8 cellular contexts compared by ENCODE assay signal in genomic region chr16:28492511-28492910, GRCh38. TPM values are rescaled to one million over a fixed set of nuclear protein-coding genes. Genes with fewer than 3 reads are reported as not detected.
DNase-seq lines count a peak whose midpoint lies in the region; ATAC-seq and TF ChIP-seq lines count a peak whose summit lies in the region.
"Had no signal": no experiment of that assay in that cellular context is flagged by ENCODE, and none has a peak within 500 bp of the region (broad histone marks: within the 10 kb centered on the region; RNA-seq: fewer than 3 reads in every experiment).

No MANE protein-coding gene starts in this region.

- H3K27me3 ChIP-seq in IMR-90 (ENCODE audit: control insufficient read depth, insufficient read depth, low read length): peaks cover 3% of the 10 kb centered on the region; the same call in 1 of the 2 replicates

- no peak for DNase-seq in IMR-90
- no peak for DNase-seq in immature natural killer cell
- no peak for DNase-seq in stimulated activated naive B cell treated with anti-CD40 and anti-IgM and Interleukin-4, amounts not matched to agents 10 μg/mL and 1 μg/mL and 100 μg/mL, for 72 hours
- no peak for DNase-seq in iPS-NIHi7 (ENCODE audit: extremely low spot score)

- H2AK5ac ChIP-seq in IMR-90 (ENCODE audit: low read depth, low read length): peak overlapping the region; percentile 43; the same call in 1 of the 2 replicates

- H3K9me3 Mint-ChIP-seq in activated T-helper 17 cell treated with anti-CD3 and anti-CD28 coated beads, Interleukin-2, amount 50 U/mL, for 72 hours: no peaks in the 10 kb centered on the region
- no peaks in the 10 kb centered on the region for H3K9me3 Mint-ChIP-seq in immature natural killer cell
- H3K9me3 Mint-ChIP-seq in stimulated activated naive B cell treated with anti-CD40 and anti-IgM and Interleukin-4, amounts not matched to agents 10 μg/mL and 1 μg/mL and 100 μg/mL, for 72 hours: no peaks in the 10 kb centered on the region

- H3K27ac Mint-ChIP-seq in activated T-helper 17 cell treated with anti-CD3 and anti-CD28 coated beads, Interleukin-2, amount 50 U/mL, for 72 hours: peak overlapping the region; percentile 99
- H3K27ac Mint-ChIP-seq in immature natural killer cell: peak overlapping the region; percentile 98 to 100 (median 100)
- H3K27ac Mint-ChIP-seq in stimulated activated naive B cell treated with anti-CD40 and anti-IgM and Interleukin-4, amounts not matched to agents 10 μg/mL and 1 μg/mL and 100 μg/mL, for 72 hours: peak overlapping the region; percentile 99

- no CpG with 5 or more reads among the region's 4 CpGs for WGBS in IMR-90 (ENCODE audit: extremely low coverage in 2 of 2, insufficient read length in 1 of 2), 2 experiments

- dilution Hi-C loops in IMR-90 (cut with HindIII; ENCODE audit: low sequenced_read_pairs, unreplicated experiment): no loop called here

- BruUV-seq in IMR-90 (replicated peaks; lab: Mats Ljungman, UMichigan): no TSS peak

- H4K91ac ChIP-seq in IMR-90 (ENCODE audit: insufficient read depth, low read depth, low read length): peak overlapping the region; percentile 80

- no peak overlapping the region for H2BK20ac ChIP-seq in IMR-90 (ENCODE audit: low read depth, low read length)

- in situ Hi-C loops in IMR-90 (cut with MboI; ENCODE audit: low sequenced_read_pairs): no loop called here

- ATAC-seq in IMR-90 (ENCODE audit: low read depth) (no peak), HG03469 (IDR thresholded peaks at IDR 0.05; ENCODE audit: unreplicated experiment) (no peak), HG03025 (IDR thresholded peaks at IDR 0.05; ENCODE audit: low FRiP score, unreplicated experiment) (no peak)
- ATAC-seq in activated T-helper 17 cell treated with anti-CD3 and anti-CD28 coated beads, Interleukin-2, amount 50 U/mL, for 72 hours (replicated peaks): no peak
- no peak for ATAC-seq in stimulated activated naive B cell treated with anti-CD40 and anti-IgM and Interleukin-4, amounts not matched to agents 10 μg/mL and 1 μg/mL and 100 μg/mL, for 72 hours (replicated peaks)

- H3K36me3 ChIP-seq in IMR-90 (ENCODE audit: control insufficient read depth, insufficient read depth, low read length): peaks cover 10% of the 10 kb centered on the region

- H3K36me3 Mint-ChIP-seq in activated T-helper 17 cell treated with anti-CD3 and anti-CD28 coated beads, Interleukin-2, amount 50 U/mL, for 72 hours (ENCODE audit: low read depth): peaks cover 41% of the 10 kb centered on the region
- H3K36me3 Mint-ChIP-seq in immature natural killer cell: peaks cover 12 to 23% (median 22%) of the 10 kb centered on the region in 3 donors
- H3K36me3 Mint-ChIP-seq in stimulated activated naive B cell treated with anti-CD40 and anti-IgM and Interleukin-4, amounts not matched to agents 10 μg/mL and 1 μg/mL and 100 μg/mL, for 72 hours: peaks cover 23 to 28% of the 10 kb centered on the region in 2 donors

- H3K23ac ChIP-seq in IMR-90 (ENCODE audit: low read depth, low read length): no peak overlapping the region

- H3K56ac ChIP-seq in IMR-90 (ENCODE audit: extremely low read depth, insufficient read depth, low read length): peak overlapping the region; percentile 32; the same call in 1 of the 2 replicates

- peak overlapping the region; percentile 83 for H3K14ac ChIP-seq in IMR-90 (replicated peaks; ENCODE audit: low read depth, low read length)

- no peaks in the 10 kb centered on the region for H3K9me3 ChIP-seq in IMR-90 (ENCODE audit: control insufficient read depth, insufficient read depth, low read length)

- peaks cover 40% of the 10 kb centered on the region for H3K4me1 Mint-ChIP-seq in activated T-helper 17 cell treated with anti-CD3 and anti-CD28 coated beads, Interleukin-2, amount 50 U/mL, for 72 hours
- H3K4me1 Mint-ChIP-seq in immature natural killer cell: peaks cover 77 to 79% of the 10 kb centered on the region in 2 donors
- peaks cover 53 to 62% of the 10 kb centered on the region in 2 donors for H3K4me1 Mint-ChIP-seq in stimulated activated naive B cell treated with anti-CD40 and anti-IgM and Interleukin-4, amounts not matched to agents 10 μg/mL and 1 μg/mL and 100 μg/mL, for 72 hours

- H3K4ac ChIP-seq in IMR-90 (ENCODE audit: low read depth, low read length): peak overlapping the region; percentile 100; the same call in 1 of the 2 replicates

- H3K79me1 ChIP-seq in IMR-90 (ENCODE audit: low read depth in 1 of 2, low read length in 2 of 2): peaks cover 0 to 13% of the 10 kb centered on the region in 2 experiments; a peak in 3 of 4 replicates

- H4K5ac ChIP-seq in IMR-90 (ENCODE audit: low read depth, low read length): peak overlapping the region; percentile 97

- peak overlapping the region; percentile 36; the same call in 1 of the 2 replicates for H3K9ac ChIP-seq in IMR-90 (ENCODE audit: low read depth, low read length)

- intact Hi-C loops in IMR-90 (cut with micrococcal nuclease): loop anchor here (5.0 kb wide), 1 partner anchor 45 kb away; the partner anchor contains the start of gene NUPR1

- POLR2A ChIA-PET in IMR-90 (lab: Charles Lee; ENCODE audit: unreplicated experiment): interaction anchor here (1.0 kb wide), 1 partner anchor 46 kb away, joined by 7 read pairs; the partner anchor contains the start of gene NUPR1

- H2BK15ac ChIP-seq in IMR-90 (ENCODE audit: low read depth, low read length): peak overlapping the region; percentile 91; the same call in 1 of the 3 replicates

- peak overlapping the region; percentile 100 for H2BK5ac ChIP-seq in IMR-90 (ENCODE audit: low read depth, low read length, poor library complexity, severe bottlenecking)

- H3K4me3 Mint-ChIP-seq in activated T-helper 17 cell treated with anti-CD3 and anti-CD28 coated beads, Interleukin-2, amount 50 U/mL, for 72 hours: peak overlapping the region; percentile 95
- peak overlapping the region; percentile 98 to 99 (median 98) for H3K4me3 Mint-ChIP-seq in immature natural killer cell
- H3K4me3 Mint-ChIP-seq in stimulated activated naive B cell treated with anti-CD40 and anti-IgM and Interleukin-4, amounts not matched to agents 10 μg/mL and 1 μg/mL and 100 μg/mL, for 72 hours: peak overlapping the region; percentile 91 to 99

- no peak overlapping the region for H2AFZ ChIP-seq in IMR-90 (replicated peaks; ENCODE audit: low read length, poor library complexity)

- H3K27ac ChIP-seq in IMR-90 (ENCODE audit: insufficient read depth, low read length): no peak overlapping the region

- TF ChIP-seq POLR2A in IMR-90 (IDR thresholded peaks at IDR 0.05; ENCODE audit: low read depth, low read length): no peak

- TF ChIP-seq RAD21 in IMR-90 (IDR thresholded peaks at IDR 0.05; ENCODE audit: low read length): no peak

- no peaks in the 10 kb centered on the region for H3K4me1 ChIP-seq in IMR-90 (ENCODE audit: control insufficient read depth, insufficient read depth, low read length)

- no peaks in the 10 kb centered on the region for H3K9me1 ChIP-seq in IMR-90 (ENCODE audit: insufficient read depth, low read length)

- H3K4me3 ChIP-seq in IMR-90 (ENCODE audit: insufficient read depth, low read depth, low read length): peak overlapping the region; percentile 97; the same call in 1 of the 2 replicates

- 0 out of 2 replicates have a peak overlapping the region, but pooled peaks have one; percentile 38 for H3K18ac ChIP-seq in IMR-90 (ENCODE audit: low read depth, low read length)

- H2BK120ac ChIP-seq in IMR-90 (ENCODE audit: low read depth, low read length): peak overlapping the region; percentile 49; the same call in 1 of the 2 replicates

- H3K4me2 ChIP-seq in IMR-90 (ENCODE audit: low read depth, low read length): peak overlapping the region; percentile 71; the same call in 1 of the 2 replicates

- no peaks in the 10 kb centered on the region for H4K20me1 ChIP-seq in IMR-90 (ENCODE audit: insufficient read depth, low read length)

- CTCF ChIA-PET in IMR-90 (lab: Yijun Ruan, JAX): interaction anchor here (0.6 to 0.7 kb wide), 2 partner anchors 11 to 47 kb away, joined by 3 read pairs; no protein-coding TSS in a partner anchor

- H2AK9ac ChIP-seq in IMR-90 (replicated peaks; ENCODE audit: low read depth, low read length, poor library complexity): no peak overlapping the region

- no peak for TF ChIP-seq CTCF in IMR-90 (conservative IDR thresholded peaks at IDR 0.05; ENCODE audit: low read depth, low read length)

- H4K8ac ChIP-seq in IMR-90 (ENCODE audit: low read depth in 2 of 2, low read length in 2 of 2): peak overlapping the region; percentile 92 to 99

- H3K27me3 Mint-ChIP-seq in activated T-helper 17 cell treated with anti-CD3 and anti-CD28 coated beads, Interleukin-2, amount 50 U/mL, for 72 hours: no peaks in the 10 kb centered on the region
- peaks cover 8 to 25% (median 21%) of the 10 kb centered on the region in 3 donors for H3K27me3 Mint-ChIP-seq in immature natural killer cell (ENCODE audit: low read depth in 3 of 3)
- H3K27me3 Mint-ChIP-seq in stimulated activated naive B cell treated with anti-CD40 and anti-IgM and Interleukin-4, amounts not matched to agents 10 μg/mL and 1 μg/mL and 100 μg/mL, for 72 hours: no peaks in the 10 kb centered on the region

RNA-seq across cellular contexts. Expression of gene CLN3, which starts 0.6 kb away (rescaled TPM):
- total RNA-seq in IMR-90 (2012; rRNA removed): 3.3 and 3.9 TPM in 2 replicates
- 15.9 TPM in 2 replicates for polyA plus RNA-seq in IMR-90 (2012; rRNA removed)
- polyA plus RNA-seq in IMR-90 (2012; cell fraction: cytosol; rRNA removed): 10.7 and 16.4 TPM in 2 replicates
- 41.8 and 77.5 TPM in 2 replicates for polyA plus RNA-seq in IMR-90 (2012; cell fraction: nucleus; rRNA removed; ENCODE audit: low replicate concordance)
- 10 to 100 TPM; 34.6 to 47.7 TPM for total RNA-seq in activated T-helper 17 cell treated with anti-CD3 and anti-CD28 coated beads, Interleukin-2, amount 50 U/mL, for 72 hours
- polyA plus RNA-seq in immature natural killer cell: 10 to 100 TPM; 18.8 to 52.2 (median 32.2) TPM

RNA-seq across cellular contexts. Expression of gene APOBR, which starts 1.9 kb away (rescaled TPM):
- not detected in 2 replicates for total RNA-seq in IMR-90 (2012; rRNA removed)
- not detected in 2 replicates for polyA plus RNA-seq in IMR-90 (2012; rRNA removed)
- polyA plus RNA-seq in IMR-90 (2012; cell fraction: cytosol; rRNA removed): not detected in 2 replicates
- polyA plus RNA-seq in IMR-90 (2012; cell fraction: nucleus; rRNA removed; ENCODE audit: low replicate concordance): 0.01 TPM in 1 of 2 replicates, not detected in the other
- 1 to 10 TPM; 4.2 to 4.3 TPM for total RNA-seq in activated T-helper 17 cell treated with anti-CD3 and anti-CD28 coated beads, Interleukin-2, amount 50 U/mL, for 72 hours
- 10 to 100 TPM in 1 of 3 donors, 1 to 10 TPM in 1, under 1 TPM in 1; 0.49 to 15.2 (median 2.6) TPM for polyA plus RNA-seq in immature natural killer cell
- total RNA-seq: glomerular endothelial cell had no signal

RNA-seq across cellular contexts. Expression of gene IL27, which starts 14.1 kb away (rescaled TPM):
- not detected in 2 replicates for total RNA-seq in IMR-90 (2012; rRNA removed)
- polyA plus RNA-seq in IMR-90 (2012; rRNA removed) (not detected in 2 replicates), immature natural killer cell (not detected)
- not detected in 2 replicates for polyA plus RNA-seq in IMR-90 (2012; cell fraction: cytosol; rRNA removed)
- polyA plus RNA-seq in IMR-90 (2012; cell fraction: nucleus; rRNA removed; ENCODE audit: low replicate concordance): not detected in 2 replicates
- total RNA-seq in activated T-helper 17 cell treated with anti-CD3 and anti-CD28 coated beads, Interleukin-2, amount 50 U/mL, for 72 hours: not detected
- total RNA-seq: glomerular endothelial cell had no signal

RNA-seq across cellular contexts. Expression of gene NPIPB7, which starts 20.4 kb away (rescaled TPM):
- not detected in 2 replicates for total RNA-seq in IMR-90 (2012; rRNA removed)
- 0.10 TPM in 1 of 2 replicates, not detected in the other for polyA plus RNA-seq in IMR-90 (2012; rRNA removed)
- not detected in 2 replicates for polyA plus RNA-seq in IMR-90 (2012; cell fraction: cytosol; rRNA removed)
- 0.31 TPM in 1 of 2 replicates, not detected in the other for polyA plus RNA-seq in IMR-90 (2012; cell fraction: nucleus; rRNA removed; ENCODE audit: low replicate concordance)
- not detected for total RNA-seq in activated T-helper 17 cell treated with anti-CD3 and anti-CD28 coated beads, Interleukin-2, amount 50 U/mL, for 72 hours
- not detected for polyA plus RNA-seq in immature natural killer cell
- total RNA-seq: glomerular endothelial cell had no signal

RNA-seq across cellular contexts. Expression of gene NUPR1, which starts 46.3 kb away (rescaled TPM):
- total RNA-seq in IMR-90 (2012; rRNA removed): 5.8 and 10.2 TPM in 2 replicates
- polyA plus RNA-seq in IMR-90 (2012; rRNA removed) (27.9 and 29.8 TPM in 2 replicates), immature natural killer cell (not detected)
- 37.4 and 107 TPM in 2 replicates for polyA plus RNA-seq in IMR-90 (2012; cell fraction: cytosol; rRNA removed)
- polyA plus RNA-seq in IMR-90 (2012; cell fraction: nucleus; rRNA removed; ENCODE audit: low replicate concordance): 11.6 and 16.7 TPM in 2 replicates
- total RNA-seq in activated T-helper 17 cell treated with anti-CD3 and anti-CD28 coated beads, Interleukin-2, amount 50 U/mL, for 72 hours: not detected
